2 cellular contexts compared by ENCODE assay signal in the genomic region with DNA sequence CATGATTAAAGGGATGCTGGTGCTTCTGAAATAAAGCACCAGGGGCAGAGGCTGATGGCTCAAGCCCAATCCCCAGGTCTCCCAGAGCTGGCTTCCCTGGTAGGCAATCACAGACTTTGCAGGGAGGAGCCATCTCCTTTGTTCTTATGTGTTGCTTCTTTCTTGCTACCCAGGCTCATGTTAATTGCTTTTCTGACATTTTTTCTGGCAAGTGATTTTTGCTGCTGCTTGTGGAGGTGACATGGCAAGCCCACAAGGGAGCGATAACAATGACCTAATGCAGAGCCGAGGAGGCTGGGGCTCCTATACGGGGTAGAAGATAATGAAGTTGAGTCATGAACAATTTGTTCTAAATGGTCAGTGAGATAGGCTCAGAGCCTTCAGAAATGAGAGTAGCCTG.
TF ChIP-seq lines count a peak whose summit lies in the region.

No MANE protein-coding gene starts in this region.

TF ChIP-seq in HEK293, 187 proteins besides CTCF, POLR2A, EP300 and RAD21 (continued from another document):
- TF ChIP-seq, protein P1, sequence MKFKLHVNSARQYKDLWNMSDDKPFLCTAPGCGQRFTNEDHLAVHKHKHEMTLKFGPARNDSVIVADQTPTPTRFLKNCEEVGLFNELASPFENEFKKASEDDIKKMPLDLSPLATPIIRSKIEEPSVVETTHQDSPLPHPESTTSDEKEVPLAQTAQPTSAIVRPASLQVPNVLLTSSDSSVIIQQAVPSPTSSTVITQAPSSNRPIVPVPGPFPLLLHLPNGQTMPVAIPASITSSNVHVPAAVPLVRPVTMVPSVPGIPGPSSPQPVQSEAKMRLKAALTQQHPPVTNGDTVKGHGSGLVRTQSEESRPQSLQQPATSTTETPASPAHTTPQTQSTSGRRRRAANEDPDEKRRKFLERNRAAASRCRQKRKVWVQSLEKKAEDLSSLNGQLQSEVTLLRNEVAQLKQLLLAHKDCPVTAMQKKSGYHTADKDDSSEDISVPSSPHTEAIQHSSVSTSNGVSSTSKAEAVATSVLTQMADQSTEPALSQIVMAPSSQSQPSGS (tag by site-specific recombination; IDR thresholded peaks at IDR 0.05; ENCODE audit: low read depth): 0 out of 2 replicates have a peak, but pooled peaks have one; percentile 24
- TF ChIP-seq ZNF629 (tag by site-specific recombination; IDR thresholded peaks at IDR 0.05): peak; percentile 47
- TF ChIP-seq ZNF184 (tag by site-specific recombination; IDR thresholded peaks at IDR 0.05): peak; percentile 54; the same call in 1 of the 2 replicates
- no peak for TF ChIP-seq ZFP3 (tag by site-specific recombination; IDR thresholded peaks at IDR 0.05; ENCODE audit: low read depth)

TF ChIP-seq in WTC11, 78 proteins besides CTCF, POLR2A, EP300 and RAD21 (continued from another document):
- TF ChIP-seq, protein P2, sequence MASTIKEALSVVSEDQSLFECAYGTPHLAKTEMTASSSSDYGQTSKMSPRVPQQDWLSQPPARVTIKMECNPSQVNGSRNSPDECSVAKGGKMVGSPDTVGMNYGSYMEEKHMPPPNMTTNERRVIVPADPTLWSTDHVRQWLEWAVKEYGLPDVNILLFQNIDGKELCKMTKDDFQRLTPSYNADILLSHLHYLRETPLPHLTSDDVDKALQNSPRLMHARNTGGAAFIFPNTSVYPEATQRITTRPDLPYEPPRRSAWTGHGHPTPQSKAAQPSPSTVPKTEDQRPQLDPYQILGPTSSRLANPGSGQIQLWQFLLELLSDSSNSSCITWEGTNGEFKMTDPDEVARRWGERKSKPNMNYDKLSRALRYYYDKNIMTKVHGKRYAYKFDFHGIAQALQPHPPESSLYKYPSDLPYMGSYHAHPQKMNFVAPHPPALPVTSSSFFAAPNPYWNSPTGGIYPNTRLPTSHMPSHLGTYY (CRISPR knock-in tag; IDR thresholded peaks at IDR 0.05): no peak
- no peak for TF ChIP-seq OVOL2 (CRISPR knock-in tag; IDR thresholded peaks at IDR 0.05; ENCODE audit: borderline replicate concordance)
- TF ChIP-seq, protein P3, sequence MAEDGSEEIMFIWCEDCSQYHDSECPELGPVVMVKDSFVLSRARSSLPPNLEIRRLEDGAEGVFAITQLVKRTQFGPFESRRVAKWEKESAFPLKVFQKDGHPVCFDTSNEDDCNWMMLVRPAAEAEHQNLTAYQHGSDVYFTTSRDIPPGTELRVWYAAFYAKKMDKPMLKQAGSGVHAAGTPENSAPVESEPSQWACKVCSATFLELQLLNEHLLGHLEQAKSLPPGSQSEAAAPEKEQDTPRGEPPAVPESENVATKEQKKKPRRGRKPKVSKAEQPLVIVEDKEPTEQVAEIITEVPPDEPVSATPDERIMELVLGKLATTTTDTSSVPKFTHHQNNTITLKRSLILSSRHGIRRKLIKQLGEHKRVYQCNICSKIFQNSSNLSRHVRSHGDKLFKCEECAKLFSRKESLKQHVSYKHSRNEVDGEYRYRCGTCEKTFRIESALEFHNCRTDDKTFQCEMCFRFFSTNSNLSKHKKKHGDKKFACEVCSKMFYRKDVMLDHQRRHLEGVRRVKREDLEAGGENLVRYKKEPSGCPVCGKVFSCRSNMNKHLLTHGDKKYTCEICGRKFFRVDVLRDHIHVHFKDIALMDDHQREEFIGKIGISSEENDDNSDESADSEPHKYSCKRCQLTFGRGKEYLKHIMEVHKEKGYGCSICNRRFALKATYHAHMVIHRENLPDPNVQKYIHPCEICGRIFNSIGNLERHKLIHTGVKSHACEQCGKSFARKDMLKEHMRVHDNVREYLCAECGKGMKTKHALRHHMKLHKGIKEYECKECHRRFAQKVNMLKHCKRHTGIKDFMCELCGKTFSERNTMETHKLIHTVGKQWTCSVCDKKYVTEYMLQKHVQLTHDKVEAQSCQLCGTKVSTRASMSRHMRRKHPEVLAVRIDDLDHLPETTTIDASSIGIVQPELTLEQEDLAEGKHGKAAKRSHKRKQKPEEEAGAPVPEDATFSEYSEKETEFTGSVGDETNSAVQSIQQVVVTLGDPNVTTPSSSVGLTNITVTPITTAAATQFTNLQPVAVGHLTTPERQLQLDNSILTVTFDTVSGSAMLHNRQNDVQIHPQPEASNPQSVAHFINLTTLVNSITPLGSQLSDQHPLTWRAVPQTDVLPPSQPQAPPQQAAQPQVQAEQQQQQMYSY (CRISPR knock-in tag; IDR thresholded peaks at IDR 0.05): no peak
- no peak for TF ChIP-seq CBFB (CRISPR knock-in tag; IDR thresholded peaks at IDR 0.05; ENCODE audit: low read depth)
- no peak for TF ChIP-seq ZNF671 (CRISPR knock-in tag; IDR thresholded peaks at IDR 0.05)
- TF ChIP-seq, protein P4, sequence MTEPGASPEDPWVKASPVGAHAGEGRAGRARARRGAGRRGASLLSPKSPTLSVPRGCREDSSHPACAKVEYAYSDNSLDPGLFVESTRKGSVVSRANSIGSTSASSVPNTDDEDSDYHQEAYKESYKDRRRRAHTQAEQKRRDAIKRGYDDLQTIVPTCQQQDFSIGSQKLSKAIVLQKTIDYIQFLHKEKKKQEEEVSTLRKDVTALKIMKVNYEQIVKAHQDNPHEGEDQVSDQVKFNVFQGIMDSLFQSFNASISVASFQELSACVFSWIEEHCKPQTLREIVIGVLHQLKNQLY (CRISPR knock-in tag; IDR thresholded peaks at IDR 0.05): no peak
- TF ChIP-seq, protein P1 (CRISPR knock-in tag; IDR thresholded peaks at IDR 0.05; ENCODE audit: borderline replicate concordance, low read depth): no peak
- no peak for TF ChIP-seq GABPB1 (CRISPR knock-in tag; IDR thresholded peaks at IDR 0.05)
- TF ChIP-seq EMX1 (CRISPR knock-in tag; IDR thresholded peaks at IDR 0.05): no peak
- TF ChIP-seq, protein P5, sequence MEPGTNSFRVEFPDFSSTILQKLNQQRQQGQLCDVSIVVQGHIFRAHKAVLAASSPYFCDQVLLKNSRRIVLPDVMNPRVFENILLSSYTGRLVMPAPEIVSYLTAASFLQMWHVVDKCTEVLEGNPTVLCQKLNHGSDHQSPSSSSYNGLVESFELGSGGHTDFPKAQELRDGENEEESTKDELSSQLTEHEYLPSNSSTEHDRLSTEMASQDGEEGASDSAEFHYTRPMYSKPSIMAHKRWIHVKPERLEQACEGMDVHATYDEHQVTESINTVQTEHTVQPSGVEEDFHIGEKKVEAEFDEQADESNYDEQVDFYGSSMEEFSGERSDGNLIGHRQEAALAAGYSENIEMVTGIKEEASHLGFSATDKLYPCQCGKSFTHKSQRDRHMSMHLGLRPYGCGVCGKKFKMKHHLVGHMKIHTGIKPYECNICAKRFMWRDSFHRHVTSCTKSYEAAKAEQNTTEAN (CRISPR knock-in tag; IDR thresholded peaks at IDR 0.05): no peak
- no peak for TF ChIP-seq ESRRA (CRISPR knock-in tag; IDR thresholded peaks at IDR 0.05; ENCODE audit: borderline replicate concordance)
- TF ChIP-seq, protein P6, sequence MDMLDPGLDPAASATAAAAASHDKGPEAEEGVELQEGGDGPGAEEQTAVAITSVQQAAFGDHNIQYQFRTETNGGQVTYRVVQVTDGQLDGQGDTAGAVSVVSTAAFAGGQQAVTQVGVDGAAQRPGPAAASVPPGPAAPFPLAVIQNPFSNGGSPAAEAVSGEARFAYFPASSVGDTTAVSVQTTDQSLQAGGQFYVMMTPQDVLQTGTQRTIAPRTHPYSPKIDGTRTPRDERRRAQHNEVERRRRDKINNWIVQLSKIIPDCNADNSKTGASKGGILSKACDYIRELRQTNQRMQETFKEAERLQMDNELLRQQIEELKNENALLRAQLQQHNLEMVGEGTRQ (CRISPR knock-in tag; IDR thresholded peaks at IDR 0.05): no peak
